ENCODE assay signal across 2 cellular contexts in genomic region chr10:57959318-57960003, GRCh38.
TF ChIP-seq lines count a peak whose summit lies in the region.

No MANE protein-coding gene starts in this region.

TF ChIP-seq in liver, 16 proteins besides CTCF, POLR2A, EP300 and RAD21 (continued from another document):
- TF ChIP-seq REST (IDR thresholded peaks at IDR 0.05) (no peak), HNF4G (IDR thresholded peaks at IDR 0.05) (no peak), YY1 (IDR thresholded peaks at IDR 0.05) (no peak), ZBTB33 (IDR thresholded peaks at IDR 0.05) (no peak), FOXA2 (IDR thresholded peaks at IDR 0.05) (peak; percentile 65), SP1 (IDR thresholded peaks at IDR 0.05) (no peak)

TF ChIP-seq in SK-N-SH, 30 proteins besides CTCF, POLR2A, EP300 and RAD21 (continued from another document):
- no peak for TF ChIP-seq ZBTB33 (IDR thresholded peaks at IDR 0.05; ENCODE audit: borderline replicate concordance, low read depth)
- no peak for TF ChIP-seq IRF3 (IDR thresholded peaks at IDR 0.05; ENCODE audit: low read depth, low read length)
- no peak for TF ChIP-seq NFIC (IDR thresholded peaks at IDR 0.05; ENCODE audit: borderline replicate concordance)
- no peak for TF ChIP-seq SMC3 (IDR thresholded peaks at IDR 0.05; ENCODE audit: low read depth, low read length)
- TF ChIP-seq FOXJ3 (CRISPR knock-in tag; IDR thresholded peaks at IDR 0.05) = no peak
- no peak for TF ChIP-seq TAF1 (IDR thresholded peaks at IDR 0.05; ENCODE audit: borderline replicate concordance, low read depth, low read length)
- TF ChIP-seq ELF1 (IDR thresholded peaks at IDR 0.05) = no peak
